Comparison of ENCODE assay signal across 25 cellular contexts in genomic region chr18:23324861-23325260, GRCh38.
"Had no signal": no experiment of that assay in that cellular context is flagged by ENCODE, and none has a peak within 500 bp of the region (broad histone marks: within the 10 kb centered on the region; RNA-seq: fewer than 3 reads in every experiment).

No MANE protein-coding gene starts in this region.

- DNase-seq: immature natural killer cell; kidney; left colon; left lung; mesendoderm; naive B cell; natural killer cell; pancreas; posterior cingulate gyrus; retina; right cardiac atrium; stimulated activated CD4-positive, alpha-beta T cell treated with anti-CD3 and anti-CD28 coated beads, Interleukin-12 subunit alpha, Interleukin-12 subunit beta, amount 100 ng/mL, for 4 hours; stimulated activated CD4-positive, alpha-beta T cell treated with anti-CD3 and anti-CD28 coated beads, Interleukin-15, amount 100 ng/mL, for 24 hours; stimulated activated CD4-positive, alpha-beta T cell treated with anti-CD3 and anti-CD28 coated beads, Interleukin-2, amount 100 ng/mL, for 24 hours; stimulated activated CD4-positive, alpha-beta T cell treated with anti-CD3 and anti-CD28 coated beads, Interleukin-4, amount 100 ng/mL, for 1 hour; stimulated activated naive CD4-positive, alpha-beta T cell; uterus had no signal

- H3K27ac ChIP-seq: pancreas, prostate gland, skin epidermis, tibial nerve, uterus had no signal

- ATAC-seq: left colon, natural killer cell, pancreas, right cardiac atrium had no signal

- H3K36me3 Mint-ChIP-seq: natural killer cell had no signal

- FAIRE-seq: islet of Langerhans, kidney, pancreas had no signal

- H3K27me3 ChIP-seq: left lung, pancreas, tibial nerve, uterus had no signal

- H3K9me3 ChIP-seq: left lung, pancreas, prostate gland, tibial nerve, uterus had no signal

- H3K27me3 Mint-ChIP-seq: naive B cell; stimulated activated naive CD8-positive, alpha-beta T cell treated with anti-CD3 and anti-CD28 coated beads, Interleukin-15, Interleukin-2, amounts not matched to agents 100 ng/mL and 50 ng/mL, for 24 hours; type B pancreatic cell had no signal

- H3K4me3 ChIP-seq: left lung, lung, pancreas, prostate gland, skin epidermis, tibial nerve, uterus had no signal

- H3K9me3 Mint-ChIP-seq: immature natural killer cell, natural killer cell, type B pancreatic cell had no signal

- H3K4me1 ChIP-seq: pancreas, prostate gland, tibial nerve, uterus had no signal

- H3K4me1 Mint-ChIP-seq: mesothelial cell of epicardium had no signal

- H3K4me3 Mint-ChIP-seq: immature natural killer cell; mesothelial cell of epicardium; naive B cell; natural killer cell; stimulated activated naive CD8-positive, alpha-beta T cell treated with anti-CD3 and anti-CD28 coated beads, Interleukin-15, Interleukin-2, amounts not matched to agents 100 ng/mL and 50 ng/mL, for 24 hours; type B pancreatic cell had no signal

- H3K36me3 ChIP-seq: left lung, pancreas, prostate gland, tibial nerve, uterus had no signal

- H3K27ac Mint-ChIP-seq: mesothelial cell of epicardium; stimulated activated naive CD8-positive, alpha-beta T cell treated with anti-CD3 and anti-CD28 coated beads, Interleukin-15, Interleukin-2, amounts not matched to agents 100 ng/mL and 50 ng/mL, for 24 hours; type B pancreatic cell had no signal
